ENCODE assay signal across 8 cellular contexts in the genomic region with DNA sequence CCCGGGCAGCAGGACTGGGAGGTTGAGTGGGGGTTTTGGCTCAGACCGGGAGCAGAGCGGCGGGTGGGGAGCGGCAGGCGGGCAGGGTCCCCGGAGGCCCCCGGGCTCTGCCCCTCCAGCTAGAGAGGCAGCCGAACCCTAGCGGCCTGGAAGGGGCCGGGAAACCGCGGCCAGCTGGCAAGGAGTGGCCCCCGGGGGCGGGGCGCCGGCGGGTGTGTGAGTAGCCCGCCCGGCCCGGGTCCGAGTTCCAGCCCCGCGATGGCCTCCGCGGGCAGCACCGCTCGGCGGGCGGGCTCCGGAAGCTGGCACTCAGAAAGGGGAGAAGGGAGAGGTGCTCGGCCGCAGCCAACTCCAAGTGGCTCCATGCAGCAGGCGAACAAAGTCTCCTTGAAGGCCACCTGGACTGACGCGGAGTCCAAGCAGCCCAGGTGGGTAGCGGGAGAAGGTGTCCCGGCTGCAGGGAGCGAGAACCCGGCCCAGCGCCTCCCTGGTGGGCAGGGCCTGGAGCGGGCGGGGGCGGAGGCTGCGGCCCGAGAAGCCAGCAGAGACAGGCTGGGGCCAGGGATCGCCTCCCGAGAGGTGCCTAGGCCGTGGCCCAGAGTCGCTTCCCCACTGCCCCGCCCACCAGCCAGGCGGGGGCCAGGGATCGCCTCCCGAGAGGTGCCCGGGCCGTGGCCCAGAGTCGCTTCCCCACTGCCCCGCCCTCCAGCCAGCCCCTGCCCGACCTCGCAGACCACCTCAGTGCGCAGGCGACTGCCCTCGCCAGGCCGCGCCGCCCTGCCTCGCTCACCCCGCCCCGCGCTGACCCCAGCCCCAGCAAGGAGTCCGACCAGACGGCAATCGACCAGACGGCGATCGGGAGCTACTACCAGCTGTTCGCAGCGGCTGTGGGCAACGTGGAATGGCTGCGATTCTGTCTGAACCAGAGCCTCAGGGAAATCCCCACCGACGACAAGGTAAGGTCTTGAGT. TPM values are rescaled to one million over a fixed set of nuclear protein-coding genes. Genes with fewer than 3 reads are reported as not detected.
DNase-seq lines count a peak whose midpoint lies in the region; ATAC-seq lines count a peak whose summit lies in the region.

A gene with protein sequence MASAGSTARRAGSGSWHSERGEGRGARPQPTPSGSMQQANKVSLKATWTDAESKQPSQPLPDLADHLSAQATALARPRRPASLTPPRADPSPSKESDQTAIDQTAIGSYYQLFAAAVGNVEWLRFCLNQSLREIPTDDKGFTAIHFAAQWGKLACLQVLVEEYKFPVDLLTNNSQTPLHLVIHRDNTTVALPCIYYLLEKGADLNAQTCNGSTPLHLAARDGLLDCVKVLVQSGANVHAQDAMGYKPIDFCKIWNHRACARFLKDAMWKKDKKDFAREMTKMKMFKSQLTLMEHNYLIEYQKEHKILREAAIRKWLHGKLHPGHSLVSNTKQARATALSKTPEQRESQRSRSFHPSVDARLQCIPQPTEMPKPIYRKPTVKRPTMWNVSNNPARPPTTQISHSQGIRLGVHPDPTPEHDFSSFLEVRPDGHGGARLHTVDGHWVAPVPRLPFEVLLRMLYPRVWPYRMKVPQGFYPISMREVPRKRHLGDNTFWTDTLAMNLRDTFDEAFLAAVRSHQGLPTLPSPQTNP (plus strand): TSS at position 243 of the 970 bp plus-strand sequence. CDS start 16 bp downstream, at position 259.

- peaks cover 16% of the 10 kb centered on the region for H3K4me1 ChIP-seq in muscle layer of colon (ENCODE audit: insufficient read depth, low read length)

- ATAC-seq in GM21723 (IDR thresholded peaks at IDR 0.05; ENCODE audit: unreplicated experiment) (peak; percentile 36), T-helper 17 cell (peak; percentile 19), HG02870 (IDR thresholded peaks at IDR 0.05; ENCODE audit: unreplicated experiment) (no peak)

- peak within 1 kb of the TSS; percentile 71 for H3K9ac ChIP-seq in muscle layer of colon (ENCODE audit: low read length)

- DNase-seq in ACHN, result peak; percentile 53
- no peak for DNase-seq in T-helper 17 cell
- DNase-seq in epithelial cell of prostate (ENCODE audit: low read depth, low spot score), result no peak
- DNase-seq in NCI-H2081 (lab: John Stamatoyannopoulos, UW), result no peak
- no peak for DNase-seq in amniotic stem cell (lab: John Stamatoyannopoulos, UW)

- peak within 1 kb of the TSS; percentile 58 to 87 for H3K4me3 ChIP-seq in muscle layer of colon (ENCODE audit: low read depth in 1 of 2, low read length in 2 of 2)

- H3K9me3 ChIP-seq in T-helper 17 cell (ENCODE audit: control insufficient read depth, low read length, poor library complexity, severe bottlenecking) (no peaks in the 10 kb centered on the region), muscle layer of colon (ENCODE audit: low read length) (no peaks in the 10 kb centered on the region)

- in situ Hi-C loops in ACHN (cut with HindIII; ENCODE audit: low pct_ligation_motif_present, low pct_unique_long_range_greater_than_20kb, low sequenced_read_pairs), result no loop called here

- peaks cover 16% of the 10 kb centered on the region for H3K4me1 Mint-ChIP-seq in T-helper 17 cell

- peaks cover 12% of the 10 kb centered on the region for H3K27me3 Mint-ChIP-seq in T-helper 17 cell

- peaks cover 2% of the 10 kb centered on the region for H3K36me3 ChIP-seq in muscle layer of colon (ENCODE audit: insufficient read depth, low read length)

- peak within 1 kb of the TSS; percentile 86 for H3K27ac Mint-ChIP-seq in T-helper 17 cell

- H3K36me3 Mint-ChIP-seq in T-helper 17 cell (ENCODE audit: low read depth), result peaks cover 4% of the 10 kb centered on the region

- H3K4me3 Mint-ChIP-seq in T-helper 17 cell, result peak within 1 kb of the TSS; percentile 91

- H3K27ac ChIP-seq in epithelial cell of prostate (peak within 1 kb of the TSS; percentile 26), muscle layer of colon (ENCODE audit: low read depth, low read length) (peak within 1 kb of the TSS; percentile 82)

- no peaks in the 10 kb centered on the region for H3K27me3 ChIP-seq in muscle layer of colon (ENCODE audit: control insufficient read depth in 1 of 2, insufficient read depth in 2 of 2, low read length in 2 of 2)

RNA-seq across cellular contexts. Expression of the gene that starts here (rescaled TPM):
- under 1 TPM; 0.34 to 0.80 TPM for total RNA-seq in T-helper 17 cell

Comparison
In these comparisons a context has a peak if more than half of its experiments do, and no peak if none do; other contexts are left out.
1. Peak in ATAC-seq in T-helper 17 cell; RNA of the gene not detected or under 1 TPM.